In the genomic region with DNA sequence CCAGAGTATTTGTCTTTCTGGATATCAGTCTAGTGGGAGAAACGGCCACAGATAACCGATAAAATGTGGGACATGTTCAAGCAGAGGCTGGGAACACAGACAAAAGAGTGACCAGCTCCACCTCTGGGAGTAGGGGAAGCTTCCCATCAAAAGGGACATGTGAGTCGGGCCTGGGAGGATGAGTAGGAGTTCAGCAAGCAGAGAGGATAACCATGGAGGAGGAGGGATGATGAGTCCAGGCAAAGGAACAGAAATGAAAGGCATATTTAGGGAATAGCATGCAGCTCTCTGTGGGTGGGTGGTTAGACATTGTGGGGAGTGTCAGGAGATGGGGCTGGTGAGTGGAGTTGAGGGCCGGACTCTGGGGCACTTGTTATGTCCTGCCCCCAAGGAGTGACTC, we compare ENCODE assay signal across 18 cellular contexts.
DNase-seq lines count a peak whose midpoint lies in the region; ATAC-seq and TF ChIP-seq lines count a peak whose summit lies in the region.
"Had no signal": no experiment of that assay in that cellular context is flagged by ENCODE, and none has a peak within 500 bp of the region (broad histone marks: within the 10 kb centered on the region; RNA-seq: fewer than 3 reads in every experiment).

No MANE protein-coding gene starts in this region.

- peaks cover 6% of the 10 kb centered on the region for H3K36me3 Mint-ChIP-seq in activated CD4-positive, alpha-beta T cell treated with anti-CD3 and anti-CD28 coated beads, Interleukin-2, amount 10 ng/mL, durations not matched to agents 24 days and 14 days (ENCODE audit: low read depth)

- ATAC-seq in thoracic aorta (ENCODE audit: insufficient number of reproducible peaks, low FRiP score, low read depth) (no peak), HG03025 (IDR thresholded peaks at IDR 0.05; ENCODE audit: low FRiP score, unreplicated experiment) (no peak)
- ATAC-seq: activated T-cell treated with anti-CD3 and anti-CD28 coated beads, Interleukin-2, amount 50 U/mL, for 4 hours; CD8-positive, alpha-beta T cell had no signal

- H3K4me1 ChIP-seq in breast epithelium: no peaks in the 10 kb centered on the region
- H3K4me1 ChIP-seq in muscle layer of duodenum (ENCODE audit: control insufficient read depth in 1 of 2, insufficient read depth in 2 of 2, low read length in 2 of 2): peaks cover 9 to 15% of the 10 kb centered on the region in 2 donors
- H3K4me1 ChIP-seq in thoracic aorta (ENCODE audit: control insufficient read depth in 1 of 2, low read depth in 2 of 2): peaks cover 36 to 86% of the 10 kb centered on the region in 2 donors

- peak overlapping the region; percentile 85 to 87 for H3K27ac ChIP-seq in breast epithelium
- H3K27ac ChIP-seq in muscle layer of duodenum (ENCODE audit: low read length): peak overlapping the region; percentile 99
- H3K27ac ChIP-seq in thoracic aorta: peak overlapping the region; percentile 89 to 99

- TF ChIP-seq POLR2A in breast epithelium (IDR thresholded peaks at IDR 0.05): no peak

- peaks cover 13% of the 10 kb centered on the region for H3K4me1 Mint-ChIP-seq in activated CD4-positive, alpha-beta T cell treated with anti-CD3 and anti-CD28 coated beads, Interleukin-2, amount 10 ng/mL, durations not matched to agents 24 days and 14 days

- no peaks in the 10 kb centered on the region for H3K36me3 ChIP-seq in breast epithelium
- H3K36me3 ChIP-seq in muscle layer of duodenum (ENCODE audit: control insufficient read depth in 1 of 2, insufficient read depth in 2 of 2, low read length in 2 of 2): peaks cover 0 to 8% of the 10 kb centered on the region in 2 donors
- no peaks in the 10 kb centered on the region for H3K36me3 ChIP-seq in thoracic aorta

- peak overlapping the region; percentile 2 for H3K27ac Mint-ChIP-seq in activated CD4-positive, alpha-beta T cell treated with anti-CD3 and anti-CD28 coated beads, Interleukin-2, amount 10 ng/mL, durations not matched to agents 24 days and 14 days
- H3K27ac Mint-ChIP-seq: activated CD4-positive, alpha-beta T cell treated with anti-CD3 and anti-CD28 coated beads, Interleukin-2, amount 10 ng/mL, durations not matched to agents 7 days and 5 days; CD8-positive, alpha-beta T cell had no signal

- no peaks in the 10 kb centered on the region for H3K27me3 Mint-ChIP-seq in activated CD4-positive, alpha-beta T cell treated with anti-CD3 and anti-CD28 coated beads, Interleukin-2, amount 10 ng/mL, durations not matched to agents 24 days and 14 days
- H3K27me3 Mint-ChIP-seq: activated CD4-positive, alpha-beta T cell treated with anti-CD3 and anti-CD28 coated beads, Interleukin-2, amount 10 ng/mL, durations not matched to agents 7 days and 5 days had no signal

- H3K27me3 ChIP-seq in breast epithelium: no peaks in the 10 kb centered on the region
- no peaks in the 10 kb centered on the region for H3K27me3 ChIP-seq in muscle layer of duodenum (ENCODE audit: low read depth, low read length)
- no peaks in the 10 kb centered on the region for H3K27me3 ChIP-seq in thoracic aorta (replicated peaks; ENCODE audit: insufficient read depth)

- intact Hi-C loops in activated CD4-positive, alpha-beta T cell treated with anti-CD3 and anti-CD28 coated beads, Interleukin-2, amount 10 ng/mL, durations not matched to agents 24 days and 14 days (cut with micrococcal nuclease): no loop called here
- intact Hi-C loops in breast epithelium (cut with DNase I; ENCODE audit: low total_unique reads): no loop called here

- H3K4me3 Mint-ChIP-seq in activated CD4-positive, alpha-beta T cell treated with anti-CD3 and anti-CD28 coated beads, Interleukin-2, amount 10 ng/mL, durations not matched to agents 24 days and 14 days: no peak overlapping the region
- H3K4me3 Mint-ChIP-seq: activated CD4-positive, alpha-beta T cell treated with anti-CD3 and anti-CD28 coated beads, Interleukin-2, amount 10 ng/mL, durations not matched to agents 7 days and 5 days; activated T-cell treated with anti-CD3 and anti-CD28 coated beads, Interleukin-2, amount 50 U/mL, for 4 hours; CD8-positive, alpha-beta T cell had no signal

- H3K9me3 Mint-ChIP-seq in activated CD4-positive, alpha-beta T cell treated with anti-CD3 and anti-CD28 coated beads, Interleukin-2, amount 10 ng/mL, durations not matched to agents 24 days and 14 days: no peaks in the 10 kb centered on the region
- H3K9me3 Mint-ChIP-seq: activated CD4-positive, alpha-beta T cell treated with anti-CD3 and anti-CD28 coated beads, Interleukin-2, amount 10 ng/mL, durations not matched to agents 7 days and 5 days; activated T-cell treated with anti-CD3 and anti-CD28 coated beads, Interleukin-2, amount 50 U/mL, for 4 hours; CD8-positive, alpha-beta T cell had no signal

- TF ChIP-seq CTCF in breast epithelium (IDR thresholded peaks at IDR 0.05): no peak
- TF ChIP-seq CTCF in thoracic aorta (IDR thresholded peaks at IDR 0.05): no peak

- H3K9me3 ChIP-seq in breast epithelium: no peaks in the 10 kb centered on the region
- H3K9me3 ChIP-seq in muscle layer of duodenum (ENCODE audit: control insufficient read depth in 1 of 2, low read length in 2 of 2): no peaks in the 10 kb centered on the region
- no peaks in the 10 kb centered on the region for H3K9me3 ChIP-seq in thoracic aorta

- H3K4me3 ChIP-seq in breast epithelium: no peak overlapping the region
- H3K4me3 ChIP-seq in muscle layer of duodenum (ENCODE audit: low read depth in 1 of 2, low read length in 2 of 2): no peak overlapping the region
- no peak overlapping the region for H3K4me3 ChIP-seq in thoracic aorta

- no peak for DNase-seq in activated CD4-positive, alpha-beta T cell treated with anti-CD3 and anti-CD28 coated beads, Interleukin-2, amount 10 ng/mL, durations not matched to agents 24 days and 14 days
- no peak for DNase-seq in activated CD4-positive, alpha-beta T cell treated with anti-CD3 and anti-CD28 coated beads, Interleukin-2, amount 50 U/mL, for 4 hours
- DNase-seq in breast epithelium (ENCODE audit: low spot score in 2 of 2) (no peak), thoracic aorta (ENCODE audit: low spot score) (no peak), ecto neural progenitor cell (ENCODE audit: low spot score) (no peak), NCI-H1417 treated with DMSO at 0.1 percent for 48 hours (lab: John Stamatoyannopoulos, UW) (no peak)
- DNase-seq: 8988T; activated CD4-positive, alpha-beta T cell treated with anti-CD3 and anti-CD28 coated beads, Interleukin-2, amount 10 ng/mL, durations not matched to agents 7 days and 5 days; activated T-cell treated with anti-CD3 and anti-CD28 coated beads, Interleukin-2, amount 50 U/mL, for 4 hours; anterior cingulate cortex; CD8-positive, alpha-beta T cell; EL; GOT3; hypothalamus; NCI-H1436 treated with DMSO at 0.1 percent for 48 hours; NCI-H510A had no signal
